Comparison of ENCODE assay signal across 25 cellular contexts in genomic region chr17:47684025-47684424, GRCh38. TPM values are rescaled to one million over a fixed set of nuclear protein-coding genes. Genes with fewer than 3 reads are reported as not detected.
DNase-seq lines count a peak whose midpoint lies in the region; ATAC-seq and TF ChIP-seq lines count a peak whose summit lies in the region.
"Had no signal": no experiment of that assay in that cellular context is flagged by ENCODE, and none has a peak within 500 bp of the region (broad histone marks: within the 10 kb centered on the region; RNA-seq: fewer than 3 reads in every experiment).

No MANE protein-coding gene starts in this region.

- H3K4ac ChIP-seq in mesenchymal stem cell (ENCODE audit: low read depth in 1 of 2, low read length in 2 of 2), result no peak overlapping the region

- no peak for TF ChIP-seq RAD21 in SK-N-SH (IDR thresholded peaks at IDR 0.05; ENCODE audit: low read length)

- H3K23ac ChIP-seq in mesenchymal stem cell (ENCODE audit: low read length in 2 of 2), result no peak overlapping the region

- H3F3A ChIP-seq in SK-N-SH (replicated peaks; ENCODE audit: insufficient read depth), result peaks cover 71% of the 10 kb centered on the region

- H2BK5ac ChIP-seq in mesenchymal stem cell (ENCODE audit: low read depth, low read length, poor library complexity, severe bottlenecking), result no peak overlapping the region

- H3K4me1 ChIP-seq in SK-N-SH (ENCODE audit: control insufficient read depth in 1 of 2, insufficient read depth in 2 of 2, low read depth in 1 of 2, low read length in 1 of 2), result peaks cover 0 to 20% of the 10 kb centered on the region in 2 experiments; a peak in 2 of 4 replicates
- peaks cover 4% of the 10 kb centered on the region for H3K4me1 ChIP-seq in mesenchymal stem cell (ENCODE audit: control insufficient read depth, insufficient read depth, low read depth, low read length)
- H3K4me1 ChIP-seq: HAP-1 had no signal

- H3K14ac ChIP-seq in mesenchymal stem cell (ENCODE audit: low read length in 2 of 2), result no peak overlapping the region

- H3K79me1 ChIP-seq in mesenchymal stem cell (replicated peaks; ENCODE audit: low read length, poor library complexity, severe bottlenecking), result peaks cover 13% of the 10 kb centered on the region

- no peaks in the 10 kb centered on the region for H3K27me3 ChIP-seq in SK-N-SH (ENCODE audit: insufficient read depth)
- no peaks in the 10 kb centered on the region for H3K27me3 ChIP-seq in mesenchymal stem cell (ENCODE audit: control insufficient read depth in 1 of 2, insufficient read depth in 1 of 2, low read length in 2 of 2)
- H3K27me3 ChIP-seq: dorsolateral prefrontal cortex, upper lobe of left lung had no signal

- peaks cover 68 to 76% of the 10 kb centered on the region in 2 experiments for H3K36me3 ChIP-seq in SK-N-SH (replicated peaks in 1 of 2; ENCODE audit: control insufficient read depth in 1 of 2, insufficient read depth in 2 of 2, low read length in 1 of 2)
- peaks cover 23 to 64% of the 10 kb centered on the region in 2 experiments for H3K36me3 ChIP-seq in mesenchymal stem cell (ENCODE audit: control insufficient read depth in 1 of 2, insufficient read depth in 2 of 2, low read depth in 1 of 2, low read length in 2 of 2)

- peaks cover 73% of the 10 kb centered on the region for H3K36me3 Mint-ChIP-seq in stimulated activated naive CD8-positive, alpha-beta T cell treated with anti-CD3 and anti-CD28 coated beads, Interleukin-15, Interleukin-2, amounts not matched to agents 100 ng/mL and 50 ng/mL, for 24 hours (ENCODE audit: low read depth)

- H2AFZ ChIP-seq in SK-N-SH (ENCODE audit: low read depth), result no peak overlapping the region
- no peak overlapping the region for H2AFZ ChIP-seq in mesenchymal stem cell (ENCODE audit: low read depth, low read length)

- no peak overlapping the region for H3K27ac ChIP-seq in SK-N-SH (ENCODE audit: low read depth in 2 of 2, low read length in 1 of 2)
- H3K27ac ChIP-seq in mesenchymal stem cell (ENCODE audit: low read length, poor library complexity, severe bottlenecking), result no peak overlapping the region
- H3K27ac ChIP-seq: lower lobe of right lung, upper lobe of left lung, WERI-Rb-1 had no signal

- H3K9me3 ChIP-seq in SK-N-SH (no peaks in the 10 kb centered on the region), mesenchymal stem cell (ENCODE audit: control insufficient read depth, low read length) (no peaks in the 10 kb centered on the region)
- H3K9me3 ChIP-seq: HAP-1, lower lobe of right lung, upper lobe of left lung had no signal

- no peak overlapping the region for H4K91ac ChIP-seq in mesenchymal stem cell (ENCODE audit: low read length)

- H3K9ac ChIP-seq in SK-N-SH, result no peak overlapping the region
- peak overlapping the region; percentile 4 for H3K9ac ChIP-seq in mesenchymal stem cell (ENCODE audit: low read length)

- no peak for DNase-seq in SK-N-SH
- no peak for DNase-seq in stimulated activated naive CD8-positive, alpha-beta T cell treated with anti-CD3 and anti-CD28 coated beads, Interleukin-15, Interleukin-2, amounts not matched to agents 100 U/mL and 50 U/mL, for 24 hours
- no peak for DNase-seq in mesenchymal stem cell
- DNase-seq in OCI-M2 (lab: John Stamatoyannopoulos, UW; ENCODE audit: unreplicated experiment), result no peak
- DNase-seq in NOMO-1 treated with DMSO at 0.1 percent for 48 hours (lab: John Stamatoyannopoulos, UW; ENCODE audit: unreplicated experiment), result no peak
- DNase-seq: activated CD4-positive, alpha-beta T cell treated with anti-CD3 and anti-CD28 coated beads, Interleukin-2, amount 50 U/mL, for 48 hours; activated naive CD4-positive, alpha-beta T cell treated with anti-CD3 and anti-CD28 coated beads, Interleukin-2, amount 50 U/mL, for 16 hours; activated T-cell treated with anti-CD3 and anti-CD28 coated beads, Interleukin-2, amount 50 U/mL, for 48 hours; dorsolateral prefrontal cortex; GF-D8; kidney; lower lobe of right lung; NCI-H1092; NCI-H187; NCI-H2171 treated with DMSO at 0.1 percent for 48 hours; NCI-H526; nucleus accumbens; RPMI8226; upper lobe of left lung; WERI-Rb-1 had no signal

- no peaks in the 10 kb centered on the region for H3K27me3 Mint-ChIP-seq in stimulated activated naive CD8-positive, alpha-beta T cell treated with anti-CD3 and anti-CD28 coated beads, Interleukin-15, Interleukin-2, amounts not matched to agents 100 ng/mL and 50 ng/mL, for 24 hours

- H3K18ac ChIP-seq in mesenchymal stem cell (ENCODE audit: low read depth in 1 of 2, low read length in 2 of 2), result no peak overlapping the region

- peak overlapping the region; percentile 2 for H3K27ac Mint-ChIP-seq in stimulated activated naive CD8-positive, alpha-beta T cell treated with anti-CD3 and anti-CD28 coated beads, Interleukin-15, Interleukin-2, amounts not matched to agents 100 ng/mL and 50 ng/mL, for 24 hours

- no peak overlapping the region for H2AK5ac ChIP-seq in mesenchymal stem cell (ENCODE audit: low read length, severe bottlenecking)

- no peak overlapping the region for H2BK15ac ChIP-seq in mesenchymal stem cell (ENCODE audit: low read depth, poor library complexity, severe bottlenecking)

- ATAC-seq in SK-N-SH treated with all-trans-retinoic acid at 6 μM for 48 hours, result no peak
- ATAC-seq in stimulated activated naive CD8-positive, alpha-beta T cell treated with anti-CD3 and anti-CD28 coated beads, Interleukin-15, Interleukin-2, amounts not matched to agents 100 U/mL and 50 U/mL, for 24 hours, result no peak
- ATAC-seq in GM21576 (IDR thresholded peaks at IDR 0.05; ENCODE audit: unreplicated experiment), result no peak
- ATAC-seq: lower lobe of right lung had no signal

- H4K8ac ChIP-seq in mesenchymal stem cell (ENCODE audit: low read length), result no peak overlapping the region

- H3K9me3 Mint-ChIP-seq in stimulated activated naive CD8-positive, alpha-beta T cell treated with anti-CD3 and anti-CD28 coated beads, Interleukin-15, Interleukin-2, amounts not matched to agents 100 ng/mL and 50 ng/mL, for 24 hours, result no peaks in the 10 kb centered on the region

- no peak overlapping the region for H3K4me3 Mint-ChIP-seq in stimulated activated naive CD8-positive, alpha-beta T cell treated with anti-CD3 and anti-CD28 coated beads, Interleukin-15, Interleukin-2, amounts not matched to agents 100 ng/mL and 50 ng/mL, for 24 hours

- H3K4me2 ChIP-seq in SK-N-SH (no peak overlapping the region), mesenchymal stem cell (ENCODE audit: low read length, poor library complexity, severe bottlenecking) (no peak overlapping the region)

- POLR2A ChIA-PET in SK-N-SH (lab: Yijun Ruan, JAX), result interaction anchor here (0.6 to 1.2 kb wide), 3 partner anchors 10 to 34 kb away, joined by 3 read pairs; partner anchors contain the start of gene TBKBP1

- 92% methylated on average over 4 of the region's 4 CpGs for WGBS in SK-N-SH (ENCODE audit: low lambda C conversion rate)
- WGBS in mesenchymal stem cell, result 90% methylated on average over 3 of the region's 4 CpGs

- no peak overlapping the region for H2BK120ac ChIP-seq in mesenchymal stem cell (ENCODE audit: low read depth, low read length)

- peaks cover 36% of the 10 kb centered on the region; the same call in 1 of the 2 replicates for H4K20me1 ChIP-seq in SK-N-SH (ENCODE audit: insufficient read depth)

- peaks cover 10% of the 10 kb centered on the region for H3K4me1 Mint-ChIP-seq in stimulated activated naive CD8-positive, alpha-beta T cell treated with anti-CD3 and anti-CD28 coated beads, Interleukin-15, Interleukin-2, amounts not matched to agents 100 ng/mL and 50 ng/mL, for 24 hours (ENCODE audit: low read depth)

- H3K4me3 ChIP-seq in SK-N-SH (ENCODE audit: low read depth in 2 of 2, low read length in 1 of 2) (no peak overlapping the region), mesenchymal stem cell (ENCODE audit: insufficient read depth in 1 of 2, low read depth in 1 of 2, low read length in 2 of 2) (no peak overlapping the region)
- H3K4me3 ChIP-seq: dorsolateral prefrontal cortex, HAP-1, lower lobe of right lung, upper lobe of left lung had no signal

- no peak for TF ChIP-seq EP300 in SK-N-SH (IDR thresholded peaks at IDR 0.05; ENCODE audit: borderline replicate concordance in 1 of 2, low read depth in 1 of 2, low read length in 1 of 2)

- no peaks in the 10 kb centered on the region for H3K9me2 ChIP-seq in SK-N-SH

- no peak overlapping the region for H2BK12ac ChIP-seq in mesenchymal stem cell (ENCODE audit: low read length in 2 of 2)

- TF ChIP-seq CTCF in SK-N-SH (IDR thresholded peaks at IDR 0.05), result no peak

- 0 out of 2 replicates have a peak, but pooled peaks cover 8% of the 10 kb centered on the region for H3K79me2 ChIP-seq in SK-N-SH (ENCODE audit: insufficient read depth)

- CTCF ChIA-PET in SK-N-SH (lab: Yijun Ruan, JAX), result interaction anchor here (0.6 to 1.7 kb wide), 6 partner anchors 9 to 106 kb away, joined by 3 to 6 read pairs (median 4); no protein-coding TSS in a partner anchor

TF ChIP-seq in SK-N-SH treated with all-trans-retinoic acid at 6 μM for 48 hours, 23 proteins besides CTCF, POLR2A, EP300 and RAD21:
- no peak for TF ChIP-seq SNAI2 (CRISPR knock-in tag; IDR thresholded peaks at IDR 0.05)
- 0 out of 2 replicates have a peak, but pooled peaks have one; percentile 3 for TF ChIP-seq PPARA (CRISPR knock-in tag; IDR thresholded peaks at IDR 0.05; ENCODE audit: borderline replicate concordance)
- no peak for TF ChIP-seq TCF4 (CRISPR knock-in tag; IDR thresholded peaks at IDR 0.05; ENCODE audit: borderline replicate concordance)

TF ChIP-seq in SK-N-SH, 30 proteins besides CTCF, POLR2A, EP300 and RAD21 (continues in another document):
- TF ChIP-seq ELF1 (IDR thresholded peaks at IDR 0.05) (no peak), USF2 (IDR thresholded peaks at IDR 0.05; ENCODE audit: borderline replicate concordance, low read depth, low read length) (no peak)

RNA-seq across cellular contexts. Expression of gene TBKBP1, which starts 9.9 kb away (rescaled TPM):
- 11.5 and 14.4 TPM in 2 replicates for polyA plus RNA-seq in SK-N-SH (2012; rRNA removed)
- 7.3 and 10.0 TPM in 2 replicates for polyA plus RNA-seq in SK-N-SH (2012; cell fraction: cytosol; rRNA removed)
- polyA plus RNA-seq in SK-N-SH (2012; cell fraction: nucleus; rRNA removed), result 83.8 and 86.9 TPM in 2 replicates
- polyA plus RNA-seq in mesenchymal stem cell (2013, experiment 1 of 2), result 11.9 TPM
- polyA plus RNA-seq in mesenchymal stem cell (2013, experiment 2 of 2), result 11.7 TPM

RNA-seq across cellular contexts. Expression of gene KPNB1, which starts 34.3 kb away (rescaled TPM):
- polyA plus RNA-seq in SK-N-SH (2012; rRNA removed), result 89.5 and 142 TPM in 2 replicates
- polyA plus RNA-seq in SK-N-SH (2012; cell fraction: cytosol; rRNA removed), result 99.2 and 142 TPM in 2 replicates
- 142 and 235 TPM in 2 replicates for polyA plus RNA-seq in SK-N-SH (2012; cell fraction: nucleus; rRNA removed)
- 228 TPM for polyA plus RNA-seq in mesenchymal stem cell (2013, experiment 1 of 2)
- 191 TPM for polyA plus RNA-seq in mesenchymal stem cell (2013, experiment 2 of 2)

RNA-seq across cellular contexts. Expression of gene TBX21, which starts 49.0 kb away (rescaled TPM):
- not detected in 2 replicates for polyA plus RNA-seq in SK-N-SH (2012; rRNA removed)
- not detected in 2 replicates for polyA plus RNA-seq in SK-N-SH (2012; cell fraction: cytosol; rRNA removed)
- not detected in 2 replicates for polyA plus RNA-seq in SK-N-SH (2012; cell fraction: nucleus; rRNA removed)
- polyA plus RNA-seq in mesenchymal stem cell (2013, experiment 1 of 2), result not detected
- not detected for polyA plus RNA-seq in mesenchymal stem cell (2013, experiment 2 of 2)
- polyA plus RNA-seq: endothelial cell of umbilical vein had no signal
